ENCODE assay signal across 1 cellular context in genomic region chr1:100352267-100353072, GRCh38.
TF ChIP-seq lines count a peak whose summit lies in the region.

CDC14A (plus strand) TSS chr1:100352506; CDS start chr1:100352955, 449 bp downstream.

TF ChIP-seq in K562, 482 proteins besides CTCF, POLR2A, EP300 and RAD21 (continued from another document and continues in another):
- no peak; the same call in 1 of the 2 replicates for TF ChIP-seq FOXP4 (CRISPR knock-in tag; IDR thresholded peaks at IDR 0.05; ENCODE audit: borderline replicate concordance)
- no peak for TF ChIP-seq MCM5 (IDR thresholded peaks at IDR 0.05; ENCODE audit: low read depth)
- no peak for TF ChIP-seq ZNF507 (tag; conservative IDR thresholded peaks at IDR 0.05)
- no peak; a peak in 1 of 4 replicates for TF ChIP-seq NRF1 (conservative IDR thresholded peaks at IDR 0.05 in 1 of 2, IDR thresholded peaks at IDR 0.05 in 1 of 2)
- TF ChIP-seq CREM (IDR thresholded peaks at IDR 0.05; ENCODE audit: low read depth), result no peak
- TF ChIP-seq CBX2 (IDR thresholded peaks at IDR 0.05; ENCODE audit: insufficient read depth, low read length, poor library complexity, severe bottlenecking), result no peak
- TF ChIP-seq MAX (CRISPR knock-in tag; IDR thresholded peaks at IDR 0.05), result no peak; the same call in 1 of the 2 replicates
- TF ChIP-seq C11orf30 (IDR thresholded peaks at IDR 0.05; ENCODE audit: low read depth), result no peak
- TF ChIP-seq ZC3H8 (IDR thresholded peaks at IDR 0.05), result no peak
- no peak for TF ChIP-seq ZNF778 (CRISPR knock-in tag; IDR thresholded peaks at IDR 0.05)
- TF ChIP-seq NCOA1 (IDR thresholded peaks at IDR 0.05; ENCODE audit: low read depth), result no peak
- no peak for TF ChIP-seq HEY1 (CRISPR knock-in tag; IDR thresholded peaks at IDR 0.05; ENCODE audit: borderline replicate concordance)
- no peak for TF ChIP-seq CBFA2T2 (conservative IDR thresholded peaks at IDR 0.05)
- TF ChIP-seq MTA1 (IDR thresholded peaks at IDR 0.05; ENCODE audit: borderline replicate concordance), result no peak
- no peak for TF ChIP-seq WHSC1 (IDR thresholded peaks at IDR 0.05; ENCODE audit: low read length)
- no peak for TF ChIP-seq RAD51 (IDR thresholded peaks at IDR 0.05; ENCODE audit: borderline replicate concordance, low read depth)
- no peak for TF ChIP-seq RHOXF2B (CRISPR knock-in tag; conservative IDR thresholded peaks at IDR 0.05)
- no peak for TF ChIP-seq BACH1 (tag; IDR thresholded peaks at IDR 0.05)
- TF ChIP-seq CHD2 (IDR thresholded peaks at IDR 0.05; ENCODE audit: low read depth, low read length), result no peak
- TF ChIP-seq ZNF655 (CRISPR knock-in tag; IDR thresholded peaks at IDR 0.05), result no peak
- TF ChIP-seq ZNF121 (CRISPR knock-in tag; conservative IDR thresholded peaks at IDR 0.05), result no peak
- TF ChIP-seq GATAD2B (IDR thresholded peaks at IDR 0.05; ENCODE audit: borderline replicate concordance), result no peak
- TF ChIP-seq DDX20 (tag; IDR thresholded peaks at IDR 0.05; ENCODE audit: low read depth), result no peak
- no peak; the same call in 1 of the 2 replicates for TF ChIP-seq ZFX (CRISPR knock-in tag; IDR thresholded peaks at IDR 0.05)
- TF ChIP-seq ZNF24 (IDR thresholded peaks at IDR 0.05), result no peak
- no peak for TF ChIP-seq E2F5 (CRISPR knock-in tag; IDR thresholded peaks at IDR 0.05)
- TF ChIP-seq CHAMP1 (IDR thresholded peaks at IDR 0.05), result no peak
- TF ChIP-seq OTX1 (CRISPR knock-in tag; IDR thresholded peaks at IDR 0.05), result no peak
- TF ChIP-seq NR1H2 (CRISPR knock-in tag; IDR thresholded peaks at IDR 0.05), result no peak
- no peak for TF ChIP-seq NBN (IDR thresholded peaks at IDR 0.05; ENCODE audit: low read depth)
- no peak for TF ChIP-seq ZNF197 (CRISPR knock-in tag; IDR thresholded peaks at IDR 0.05; ENCODE audit: low read depth)
- peak; percentile 96 for TF ChIP-seq NEUROD1 (IDR thresholded peaks at IDR 0.05; ENCODE audit: borderline replicate concordance, low read depth, low read length, partially characterized antibody)
- no peak for TF ChIP-seq FOXO4 (CRISPR knock-in tag; IDR thresholded peaks at IDR 0.05)
- TF ChIP-seq GTF2B (IDR thresholded peaks at IDR 0.05; ENCODE audit: extremely low read depth, insufficient read length), result no peak
- TF ChIP-seq RUNX1 (IDR thresholded peaks at IDR 0.05; ENCODE audit: low read depth), result no peak
- TF ChIP-seq TCFL5 (CRISPR knock-in tag; conservative IDR thresholded peaks at IDR 0.05), result no peak
- no peak for TF ChIP-seq PKNOX1 (IDR thresholded peaks at IDR 0.05)
- TF ChIP-seq HMG20A (CRISPR knock-in tag; conservative IDR thresholded peaks at IDR 0.05), result no peak
- TF ChIP-seq ZZZ3 (IDR thresholded peaks at IDR 0.05), result no peak
- no peak for TF ChIP-seq TSHZ1 (CRISPR knock-in tag; IDR thresholded peaks at IDR 0.05)
- no peak for TF ChIP-seq PTBP1 (IDR thresholded peaks at IDR 0.05; ENCODE audit: low read depth, low read length)
- no peak for TF ChIP-seq RNF219 (CRISPR knock-in tag; IDR thresholded peaks at IDR 0.05)
- TF ChIP-seq YY1 (IDR thresholded peaks at IDR 0.05; ENCODE audit: borderline replicate concordance in 1 of 3, control insufficient read depth in 1 of 3, extremely low read depth in 1 of 3, insufficient read depth in 3 of 3, insufficient read length in 1 of 3, insufficient replicate concordance in 2 of 3, low read depth in 1 of 3, low read length in 2 of 3), result peak; percentile 26 to 86 (median 77)
- TF ChIP-seq ADNP (tag; IDR thresholded peaks at IDR 0.05), result no peak
